Comparison of ENCODE assay signal across 1 cellular context in the genomic region with DNA sequence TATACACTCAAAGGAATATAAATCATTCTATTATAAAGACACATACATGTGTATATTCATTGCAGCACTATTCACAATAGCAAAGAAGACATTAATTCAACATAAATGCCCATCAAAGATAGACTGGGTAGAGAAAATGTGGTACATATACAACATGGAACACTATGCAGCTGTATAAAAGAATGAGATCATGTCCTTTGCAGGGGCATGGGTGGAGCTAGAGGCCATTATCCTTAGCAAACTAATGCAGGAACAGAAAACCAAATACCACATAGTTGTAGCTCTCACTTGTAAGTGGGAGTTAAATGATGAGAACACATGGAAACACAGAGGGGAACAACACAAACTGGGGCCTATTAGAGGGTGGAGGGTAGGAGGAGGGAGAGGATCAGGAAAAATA.
TF ChIP-seq lines count a peak whose summit lies in the region.

No MANE protein-coding gene starts in this region.

TF ChIP-seq in HCT116, 20 proteins besides CTCF, POLR2A, EP300 and RAD21 (continued from another document):
- TF ChIP-seq, protein P1, sequence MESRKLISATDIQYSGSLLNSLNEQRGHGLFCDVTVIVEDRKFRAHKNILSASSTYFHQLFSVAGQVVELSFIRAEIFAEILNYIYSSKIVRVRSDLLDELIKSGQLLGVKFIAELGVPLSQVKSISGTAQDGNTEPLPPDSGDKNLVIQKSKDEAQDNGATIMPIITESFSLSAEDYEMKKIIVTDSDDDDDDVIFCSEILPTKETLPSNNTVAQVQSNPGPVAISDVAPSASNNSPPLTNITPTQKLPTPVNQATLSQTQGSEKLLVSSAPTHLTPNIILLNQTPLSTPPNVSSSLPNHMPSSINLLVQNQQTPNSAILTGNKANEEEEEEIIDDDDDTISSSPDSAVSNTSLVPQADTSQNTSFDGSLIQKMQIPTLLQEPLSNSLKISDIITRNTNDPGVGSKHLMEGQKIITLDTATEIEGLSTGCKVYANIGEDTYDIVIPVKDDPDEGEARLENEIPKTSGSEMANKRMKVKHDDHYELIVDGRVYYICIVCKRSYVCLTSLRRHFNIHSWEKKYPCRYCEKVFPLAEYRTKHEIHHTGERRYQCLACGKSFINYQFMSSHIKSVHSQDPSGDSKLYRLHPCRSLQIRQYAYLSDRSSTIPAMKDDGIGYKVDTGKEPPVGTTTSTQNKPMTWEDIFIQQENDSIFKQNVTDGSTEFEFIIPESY (IDR thresholded peaks at IDR 0.05; ENCODE audit: extremely low read depth, insufficient replicate concordance, low read length): no peak
- TF ChIP-seq ELF1 (IDR thresholded peaks at IDR 0.05; ENCODE audit: borderline replicate concordance, low read depth) (no peak), CEBPB (IDR thresholded peaks at IDR 0.05; ENCODE audit: low read depth) (no peak)
